Comparison of ENCODE assay signal across 9 cellular contexts in the genomic region with DNA sequence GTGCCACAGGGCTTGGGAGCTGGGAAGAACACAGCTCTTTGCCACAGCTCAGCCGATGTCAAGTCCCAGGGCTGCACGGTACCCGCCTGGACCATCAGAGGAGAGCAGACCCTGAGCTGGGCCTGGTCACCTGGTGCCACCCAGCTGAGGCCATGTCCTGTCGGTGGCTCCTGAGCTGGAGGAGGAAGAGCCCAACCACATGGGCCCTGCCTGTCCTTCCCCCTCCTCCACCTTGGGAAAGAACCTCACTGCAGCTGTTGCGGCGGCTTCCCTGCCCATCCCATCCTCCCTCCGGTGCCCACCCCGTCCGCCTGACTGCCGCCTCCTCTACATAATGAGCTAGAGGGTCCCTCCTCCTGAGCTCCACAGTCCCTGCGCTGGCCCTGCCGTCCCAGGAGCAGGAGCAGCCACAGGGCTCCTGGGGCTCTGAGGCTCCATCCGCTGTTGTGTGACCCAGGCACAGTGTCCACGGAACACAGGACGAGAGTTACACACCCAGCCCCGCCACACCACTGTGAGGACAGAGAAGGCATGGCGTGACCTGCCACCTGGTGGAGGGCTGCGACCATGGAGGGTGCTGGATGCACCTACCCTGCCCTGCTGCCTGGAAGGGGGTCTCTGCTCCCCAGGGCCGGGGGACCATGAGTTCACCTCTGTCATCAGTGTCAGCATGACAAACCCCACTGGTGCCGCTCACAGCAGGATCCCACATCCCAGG. TPM values are rescaled to one million over a fixed set of nuclear protein-coding genes. Genes with fewer than 3 reads are reported as not detected.
A peak's percentile ranks its signal among the peaks of the same experiment; 100 is the strongest.
DNase-seq lines count a peak whose midpoint lies in the region; ATAC-seq and TF ChIP-seq lines count a peak whose summit lies in the region.
"Had no signal": no experiment of that assay in that cellular context is flagged by ENCODE, and none has a peak within 500 bp of the region (broad histone marks: within the 10 kb centered on the region; RNA-seq: fewer than 3 reads in every experiment).

No MANE protein-coding gene starts in this region.

- peaks cover 4 to 27% (median 20%) of the 10 kb centered on the region in 9 donors for H3K4me1 ChIP-seq in heart right ventricle

- intact Hi-C loops in activated naive CD4-positive, alpha-beta T cell treated with anti-CD3 and anti-CD28 coated beads for 36 hours (cut with micrococcal nuclease): loop anchor here (1.0 to 10.0 kb wide), 2 partner anchors 65 to 543 kb away; no protein-coding TSS in a partner anchor
- intact Hi-C loops in heart right ventricle (cut with DNase I): loop anchor here in 3 of 10 donors (1.0 to 5.0 kb wide), 2 partner anchors 103 to 104 kb away; no protein-coding TSS in a partner anchor

- CTCF ChIA-PET in activated naive CD4-positive, alpha-beta T cell treated with anti-CD3 and anti-CD28 coated beads for 36 hours (lab: Charles Lee): interaction anchor here (0.7 to 1.7 kb wide), 12 partner anchors 8 to 566 kb away, joined by 3 to 20 read pairs (median 3); no protein-coding TSS in a partner anchor

- ATAC-seq in heart right ventricle (peak; percentile 66 to 84 (median 76)), GM21381 (IDR thresholded peaks at IDR 0.05; ENCODE audit: unreplicated experiment) (no peak)

- peaks cover 0 to 8% (median under 1%) of the 10 kb centered on the region in 9 donors for H3K36me3 ChIP-seq in heart right ventricle

- peak overlapping the region in 1 of 10 donors; percentile 19 for H3K27ac ChIP-seq in heart right ventricle
- H3K27ac ChIP-seq: C4-2B had no signal

- no peak overlapping the region for H3K4me3 Mint-ChIP-seq in activated naive CD4-positive, alpha-beta T cell treated with anti-CD3 and anti-CD28 coated beads for 36 hours

- H3K27ac Mint-ChIP-seq in activated naive CD4-positive, alpha-beta T cell treated with anti-CD3 and anti-CD28 coated beads for 36 hours: no peak overlapping the region

- peaks cover 5% of the 10 kb centered on the region for H3K4me1 Mint-ChIP-seq in activated naive CD4-positive, alpha-beta T cell treated with anti-CD3 and anti-CD28 coated beads for 36 hours (ENCODE audit: low read depth)

- no peaks in the 10 kb centered on the region for H3K9me3 Mint-ChIP-seq in activated naive CD4-positive, alpha-beta T cell treated with anti-CD3 and anti-CD28 coated beads for 36 hours

- 34 to 37% methylated on average over 20 of the region's 20 CpGs for WGBS in heart right ventricle, 2 donors

- no peaks in the 10 kb centered on the region for H3K9me3 ChIP-seq in heart right ventricle

- peaks cover 7% of the 10 kb centered on the region for H3K36me3 Mint-ChIP-seq in activated naive CD4-positive, alpha-beta T cell treated with anti-CD3 and anti-CD28 coated beads for 36 hours (ENCODE audit: low read depth)

- DNase-seq in NCI-H1436 (lab: John Stamatoyannopoulos, UW) (peak; percentile 22), NCI-H1436 treated with DMSO at 0.1 percent for 48 hours (lab: John Stamatoyannopoulos, UW) (no peak), NCI-H69 (lab: John Stamatoyannopoulos, UW) (peak; percentile 60), heart right ventricle (peak; percentile 51 to 57), globus pallidus (ENCODE audit: low spot score) (no peak)
- peak; percentile 72 for DNase-seq in activated naive CD4-positive, alpha-beta T cell treated with anti-CD3 and anti-CD28 coated beads for 36 hours
- peak; percentile 26 to 39 for DNase-seq in stimulated activated CD4-positive, alpha-beta T cell treated with anti-CD3 and anti-CD28 coated beads, Interleukin-1b, Interleukin-23, amount 100 ng/mL, for 4 hours (ENCODE audit: low read depth in 2 of 2)

- TF ChIP-seq CTCF in heart right ventricle (IDR thresholded peaks at IDR 0.05): peak in 8 of 9 donors; percentile 43 to 72 (median 62)

- H3K27me3 Mint-ChIP-seq in activated naive CD4-positive, alpha-beta T cell treated with anti-CD3 and anti-CD28 coated beads for 36 hours (ENCODE audit: low read depth): no peaks in the 10 kb centered on the region

- H3K4me3 ChIP-seq in heart right ventricle: no peak overlapping the region

- H3K27me3 ChIP-seq in heart right ventricle: peaks cover 0 to 42% (median 15%) of the 10 kb centered on the region in 7 donors

RNA-seq across cellular contexts. Expression of a gene that starts 21.4 kb away (rescaled TPM):
- 10 to 100 TPM; 10.1 to 10.6 TPM for total RNA-seq in activated naive CD4-positive, alpha-beta T cell treated with anti-CD3 and anti-CD28 coated beads for 36 hours
- 10 to 100 TPM; 17.5 to 26.4 (median 22.1) TPM for total RNA-seq in heart right ventricle
- 10 to 100 TPM; 23.8 to 30.6 TPM for polyA plus RNA-seq in heart right ventricle

Comparison
In these comparisons a context has a peak if more than half of its experiments do, and no peak if none do; other contexts are left out.
1. DNase-seq: peak in NCI-H1436 (single experiment), NCI-H69 (single experiment), activated naive CD4-positive, alpha-beta T cell treated with anti-CD3 and anti-CD28 coated beads for 36 hours (single experiment), heart right ventricle (2 of 2) and stimulated activated CD4-positive, alpha-beta T cell treated with anti-CD3 and anti-CD28 coated beads, Interleukin-1b, Interleukin-23, amount 100 ng/mL, for 4 hours (2 of 2); none in NCI-H1436 treated with DMSO at 0.1 percent for 48 hours (single experiment) and globus pallidus (single experiment).